11 cellular contexts compared by ENCODE assay signal in the genomic region with DNA sequence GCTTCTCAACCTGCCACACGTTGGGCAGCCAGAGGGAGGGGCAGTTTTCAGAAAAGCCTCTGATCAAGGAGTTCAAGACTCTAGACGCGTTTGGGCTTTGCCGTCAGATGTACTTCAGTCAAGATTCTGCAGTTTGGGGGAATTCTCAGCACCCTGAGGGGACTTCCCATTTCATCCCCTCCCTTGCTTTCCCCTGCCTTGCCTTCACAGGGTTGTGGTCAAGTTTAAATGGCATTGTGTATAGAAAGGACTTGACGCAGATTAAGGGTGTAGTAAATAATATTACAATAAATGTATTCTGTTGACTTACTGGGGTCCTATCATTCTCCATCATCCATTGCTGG.
DNase-seq lines count a peak whose midpoint lies in the region; ATAC-seq and TF ChIP-seq lines count a peak whose summit lies in the region.
"Had no signal": no experiment of that assay in that cellular context is flagged by ENCODE, and none has a peak within 500 bp of the region (broad histone marks: within the 10 kb centered on the region; RNA-seq: fewer than 3 reads in every experiment).

No MANE protein-coding gene starts in this region.

- intact Hi-C loops in prostate gland (cut with DNase I): no loop called here

- TF ChIP-seq POLR2A in prostate gland (IDR thresholded peaks at IDR 0.05): no peak

- H3K4me3 ChIP-seq in AG10803 (ENCODE audit: low read length): no peak overlapping the region
- H3K4me3 ChIP-seq in fibroblast of the aortic adventitia (ENCODE audit: low read depth, low read length): no peak overlapping the region
- no peak overlapping the region for H3K4me3 ChIP-seq in prostate gland
- H3K4me3 ChIP-seq: gastroesophageal sphincter had no signal

- TF ChIP-seq CTCF in AG10803 (conservative IDR thresholded peaks at IDR 0.05; ENCODE audit: low read length): peak; percentile 18
- TF ChIP-seq CTCF in fibroblast of the aortic adventitia (IDR thresholded peaks at IDR 0.05; ENCODE audit: insufficient read depth, low read length): peak; percentile 4
- TF ChIP-seq CTCF in prostate gland (IDR thresholded peaks at IDR 0.05): no peak

- peak; percentile 82 for ATAC-seq in GM18873 (IDR thresholded peaks at IDR 0.05; ENCODE audit: low FRiP score, unreplicated experiment)
- ATAC-seq in HG02870 (IDR thresholded peaks at IDR 0.05; ENCODE audit: unreplicated experiment): peak; percentile 91
- no peak for ATAC-seq in HG03460 (IDR thresholded peaks at IDR 0.05; ENCODE audit: unreplicated experiment)
- ATAC-seq in activated CD4-positive, CD25-positive, alpha-beta regulatory T cell treated with anti-CD3 and anti-CD28 coated beads, Interleukin-2, amount 50 U/mL, for 24 hours: no peak
- ATAC-seq: activated naive CD4-positive, alpha-beta T cell treated with anti-CD3 and anti-CD28 coated beads, Interleukin-2, amount 50 U/mL, for 72 hours had no signal

- no peaks in the 10 kb centered on the region for H3K27me3 ChIP-seq in prostate gland (replicated peaks; ENCODE audit: insufficient read depth)
- H3K27me3 ChIP-seq: gastroesophageal sphincter had no signal

- H3K36me3 ChIP-seq in prostate gland: no peaks in the 10 kb centered on the region
- H3K36me3 ChIP-seq: gastroesophageal sphincter had no signal

- 30% methylated on average over 5 of the region's 5 CpGs for WGBS in prostate gland

- DNase-seq in AG10803 (ENCODE audit: low read depth) (no peak), fibroblast of the aortic adventitia (ENCODE audit: low read depth) (no peak), prostate gland (ENCODE audit: low spot score) (no peak), NAMALWA (ENCODE audit: low spot score) (no peak)
- DNase-seq: NK-92 treated with Interleukin-12 subunit alpha and Interleukin-12 subunit beta, amount 100 ng/mL, for 24 hours had no signal

- no peaks in the 10 kb centered on the region for H3K4me1 ChIP-seq in prostate gland (replicated peaks)

- H3K27ac ChIP-seq in prostate gland: no peak overlapping the region
- H3K27ac ChIP-seq: gastroesophageal sphincter had no signal

- H3K9me3 ChIP-seq in prostate gland: no peaks in the 10 kb centered on the region

Comparison
In these comparisons a context has a peak if more than half of its experiments do, and no peak if none do; other contexts are left out.
1. CTCF ChIP-seq: peak in AG10803 (single experiment) and fibroblast of the aortic adventitia (single experiment); none in prostate gland (0 of 4).
2. ATAC-seq: peak in GM18873 (single experiment) and HG02870 (single experiment); none in HG03460 (single experiment) and activated CD4-positive, CD25-positive, alpha-beta regulatory T cell treated with anti-CD3 and anti-CD28 coated beads, Interleukin-2, amount 50 U/mL, for 24 hours (0 of 2).